32 cellular contexts compared by ENCODE assay signal in genomic region chr2:16405551-16405950, GRCh38.
"Had no signal": no experiment of that assay in that cellular context is flagged by ENCODE, and none has a peak within 500 bp of the region (broad histone marks: within the 10 kb centered on the region; RNA-seq: fewer than 3 reads in every experiment).

No MANE protein-coding gene starts in this region.

- H3K36me3 ChIP-seq: WERI-Rb-1 had no signal

- H3K27ac Mint-ChIP-seq: activated CD4-positive, alpha-beta T cell treated with anti-CD3 and anti-CD28 coated beads, Interleukin-2, amount 10 ng/mL, durations not matched to agents 24 days and 14 days; activated CD8-positive, alpha-beta T cell treated with anti-CD3 and anti-CD28 coated beads for 36 hours; activated naive CD8-positive, alpha-beta T cell treated with anti-CD3 and anti-CD28 coated beads for 36 hours; activated T-cell treated with anti-CD3 and anti-CD28 coated beads, Interleukin-2, amount 50 U/mL, for 72 hours; activated T-helper 17 cell treated with anti-CD3 and anti-CD28 coated beads, Interleukin-2, amount 50 U/mL, for 72 hours had no signal

- H3K36me3 Mint-ChIP-seq: activated naive CD8-positive, alpha-beta T cell treated with anti-CD3 and anti-CD28 coated beads for 36 hours had no signal

- H3K27me3 Mint-ChIP-seq: activated CD4-positive, alpha-beta T cell treated with anti-CD3 and anti-CD28 coated beads, Interleukin-2, amount 10 ng/mL, durations not matched to agents 24 days and 14 days; activated CD8-positive, alpha-beta T cell treated with anti-CD3 and anti-CD28 coated beads for 36 hours; activated naive CD8-positive, alpha-beta T cell treated with anti-CD3 and anti-CD28 coated beads for 36 hours; activated T-helper 17 cell treated with anti-CD3 and anti-CD28 coated beads, Interleukin-2, amount 50 U/mL, for 72 hours had no signal

- H3K4me3 Mint-ChIP-seq: activated CD4-positive, alpha-beta T cell treated with anti-CD3 and anti-CD28 coated beads, Interleukin-2, amount 10 ng/mL, durations not matched to agents 24 days and 14 days; activated CD8-positive, alpha-beta T cell treated with anti-CD3 and anti-CD28 coated beads for 36 hours; activated naive CD8-positive, alpha-beta T cell treated with anti-CD3 and anti-CD28 coated beads for 36 hours; activated T-cell treated with anti-CD3 and anti-CD28 coated beads, Interleukin-2, amount 50 U/mL, for 72 hours; activated T-helper 17 cell treated with anti-CD3 and anti-CD28 coated beads, Interleukin-2, amount 50 U/mL, for 72 hours had no signal

- DNase-seq: activated CD4-positive, alpha-beta T cell treated with anti-CD3 and anti-CD28 coated beads, Interleukin-2, amount 10 ng/mL, durations not matched to agents 24 days and 14 days; activated CD4-positive, alpha-beta T cell treated with anti-CD3 and anti-CD28 coated beads, Interleukin-2, amount 50 U/mL, for 4 hours; activated CD4-positive, CD25-positive, alpha-beta regulatory T cell; activated CD8-positive, alpha-beta T cell treated with anti-CD3 and anti-CD28 coated beads for 36 hours; activated effector memory CD4-positive, alpha-beta T cell treated with anti-CD3 and anti-CD28 coated beads, Interleukin-2, amount 50 U/mL, for 16 hours; activated naive CD4-positive, alpha-beta T cell; activated naive CD4-positive, alpha-beta T cell treated with anti-CD3 and anti-CD28 coated beads, Interleukin-2, amount 50 U/mL, for 16 hours; activated naive CD8-positive, alpha-beta T cell treated with anti-CD3 and anti-CD28 coated beads for 36 hours; activated T-cell treated with anti-CD3 and anti-CD28 coated beads, Interleukin-2, amount 50 U/mL, for 1 hour; activated T-cell treated with anti-CD3 and anti-CD28 coated beads, Interleukin-2, amount 50 U/mL, for 72 hours; amniotic stem cell; aorta; Kasumi-1; KG1; MM.1S; MV-4-11; NCI-H1092; NCI-H1436 treated with DMSO at 0.1 percent for 48 hours; NCI-H1694 treated with DMSO at 0.1 percent for 48 hours; NCI-H2029; NCI-H2107; NCI-H2171; NCI-H510A; NCI-H748 treated with DMSO at 0.1 percent for 48 hours; NK-92 treated with Interleukin-12 subunit alpha and Interleukin-12 subunit beta, amount 100 ng/mL, for 24 hours; Right ventricle myocardium superior; SW 1271; T-helper 1 cell; T-helper 2 cell; T1000; WERI-Rb-1 had no signal

- H3K9me3 Mint-ChIP-seq: activated CD4-positive, alpha-beta T cell treated with anti-CD3 and anti-CD28 coated beads, Interleukin-2, amount 10 ng/mL, durations not matched to agents 24 days and 14 days; activated CD8-positive, alpha-beta T cell treated with anti-CD3 and anti-CD28 coated beads for 36 hours; activated naive CD8-positive, alpha-beta T cell treated with anti-CD3 and anti-CD28 coated beads for 36 hours; activated T-helper 17 cell treated with anti-CD3 and anti-CD28 coated beads, Interleukin-2, amount 50 U/mL, for 72 hours had no signal

- H3K4me1 Mint-ChIP-seq: activated CD4-positive, alpha-beta T cell treated with anti-CD3 and anti-CD28 coated beads, Interleukin-2, amount 10 ng/mL, durations not matched to agents 24 days and 14 days; activated naive CD8-positive, alpha-beta T cell treated with anti-CD3 and anti-CD28 coated beads for 36 hours; activated T-helper 17 cell treated with anti-CD3 and anti-CD28 coated beads, Interleukin-2, amount 50 U/mL, for 72 hours had no signal
